Comparison of ENCODE assay signal across 9 cellular contexts in the genomic region with DNA sequence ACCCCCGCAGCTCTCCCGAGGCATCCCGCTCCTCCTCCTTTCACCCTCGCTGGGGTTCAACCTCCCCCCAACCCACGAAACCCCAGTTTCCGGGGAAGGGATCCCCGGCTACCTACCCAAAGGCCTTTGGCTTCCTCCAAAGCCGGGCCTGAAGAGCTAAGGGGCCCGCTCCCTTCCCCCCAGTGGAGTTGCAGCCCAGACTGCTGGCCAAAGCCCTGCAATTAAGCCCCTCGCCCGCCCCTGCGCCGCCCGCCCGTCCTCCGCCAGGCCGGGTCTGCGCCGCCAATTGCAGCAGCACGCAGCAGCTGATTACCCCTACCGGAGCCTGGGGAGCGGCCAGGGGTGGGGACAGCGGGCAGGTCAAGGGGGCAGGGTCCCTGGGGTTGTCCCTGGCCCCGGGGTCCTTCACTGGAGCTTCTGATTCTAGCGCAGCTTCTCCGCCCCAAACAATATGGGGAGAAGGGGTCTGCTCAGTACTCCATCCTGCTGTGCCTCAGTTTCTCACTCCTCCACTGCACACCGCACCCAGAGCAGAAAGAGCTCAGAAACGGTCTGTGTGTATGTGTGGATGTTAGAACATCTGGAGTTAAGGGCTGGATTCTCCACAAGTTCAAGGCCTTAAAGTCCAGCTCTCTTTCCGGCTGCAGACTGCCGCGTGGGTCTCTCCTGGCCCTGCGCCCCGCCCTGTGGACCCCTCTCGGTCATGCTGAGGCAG. TPM values are rescaled to one million over a fixed set of nuclear protein-coding genes. Genes with fewer than 3 reads are reported as not detected.
DNase-seq lines count a peak whose midpoint lies in the region; ATAC-seq, FAIRE-seq and TF ChIP-seq lines count a peak whose summit lies in the region.
"Had no signal": no experiment of that assay in that cellular context is flagged by ENCODE, and none has a peak within 500 bp of the region (broad histone marks: within the 10 kb centered on the region; RNA-seq: fewer than 3 reads in every experiment).

No MANE protein-coding gene starts in this region.

- ATAC-seq in HG03520 (IDR thresholded peaks at IDR 0.05; ENCODE audit: unreplicated experiment): peak; percentile 3

- H3K4me3 ChIP-seq in astrocyte (ENCODE audit: insufficient read depth, low read depth, low read length) (no peak overlapping the region), foreskin fibroblast (ENCODE audit: low read depth in 1 of 2, low read length in 2 of 2) (no peak overlapping the region), colonic mucosa (no peak overlapping the region)

- H3K4me3 Mint-ChIP-seq in astrocyte (ENCODE audit: unreplicated experiment) (peak overlapping the region; percentile 51), nephron (peak overlapping the region in 2 of 3 experiments; percentile 29 to 55)

- H3K9me3 ChIP-seq in astrocyte (ENCODE audit: insufficient read depth, low read depth, low read length) (no peaks in the 10 kb centered on the region), colonic mucosa (no peaks in the 10 kb centered on the region)

- intact Hi-C loops in colonic mucosa (cut with DNase I): loop anchor here (2.0 kb wide), 1 partner anchor 21 kb away; no protein-coding TSS in a partner anchor

- TF ChIP-seq POLR2A in GM12891 (IDR thresholded peaks at IDR 0.05; ENCODE audit: low read depth, low read length): no peak

- no peak for TF ChIP-seq CTCF in astrocyte (IDR thresholded peaks at IDR 0.05; ENCODE audit: insufficient read depth, low read depth, low read length)
- no peak for TF ChIP-seq CTCF in nephron (IDR thresholded peaks at IDR 0.05; ENCODE audit: unreplicated experiment in 3 of 3)
- TF ChIP-seq CTCF in foreskin fibroblast (IDR thresholded peaks at IDR 0.05; ENCODE audit: low read depth, low read length): no peak
- no peak for TF ChIP-seq CTCF in colonic mucosa (IDR thresholded peaks at IDR 0.05)
- no peak for TF ChIP-seq CTCF in GM10266 (IDR thresholded peaks at IDR 0.05; ENCODE audit: control insufficient read depth, insufficient read depth, low read depth, missing control alignments)

- H3K9me3 Mint-ChIP-seq in astrocyte (ENCODE audit: unreplicated experiment): peaks cover 8% of the 10 kb centered on the region
- peaks cover 8% of the 10 kb centered on the region for H3K9me3 Mint-ChIP-seq in nephron

- H3K79me2 ChIP-seq in astrocyte (ENCODE audit: insufficient read depth, low read length): no peaks in the 10 kb centered on the region

- H3K36me3 ChIP-seq in astrocyte (ENCODE audit: insufficient read depth, low read length) (no peaks in the 10 kb centered on the region), colonic mucosa (no peaks in the 10 kb centered on the region)

- no peak overlapping the region for H3K27ac ChIP-seq in astrocyte (ENCODE audit: low read depth, low read length)
- no peak overlapping the region for H3K27ac ChIP-seq in colonic mucosa

- H3K4me1 ChIP-seq in astrocyte (ENCODE audit: insufficient read depth, low read length) (peaks cover 25% of the 10 kb centered on the region), colonic mucosa (peaks cover 18% of the 10 kb centered on the region)

- DNase-seq in GM12891 (ENCODE audit: insufficient read length, low spot score): peak; percentile 44
- DNase-seq in astrocyte (ENCODE audit: low read depth): no peak
- no peak for DNase-seq in foreskin fibroblast
- DNase-seq in NCI-H1436 treated with DMSO at 0.1 percent for 48 hours (lab: John Stamatoyannopoulos, UW): no peak
- no peak for DNase-seq in colonic mucosa
- DNase-seq in GM10266 (ENCODE audit: extremely low spot score): no peak

- H2AFZ ChIP-seq in astrocyte (ENCODE audit: low read depth, low read length): no peak overlapping the region

- H3K4me1 Mint-ChIP-seq in astrocyte (ENCODE audit: low read depth, unreplicated experiment) (peaks cover 25% of the 10 kb centered on the region), nephron (peaks cover 39% of the 10 kb centered on the region)

- H3K36me3 Mint-ChIP-seq in astrocyte (ENCODE audit: low read depth, unreplicated experiment): no peaks in the 10 kb centered on the region
- no peaks in the 10 kb centered on the region for H3K36me3 Mint-ChIP-seq in nephron (ENCODE audit: low read depth)

- H3K27ac Mint-ChIP-seq in astrocyte (ENCODE audit: unreplicated experiment) (no peak overlapping the region), nephron (no peak overlapping the region)

- peaks cover 63% of the 10 kb centered on the region for H3K27me3 Mint-ChIP-seq in astrocyte (ENCODE audit: low read depth, unreplicated experiment)
- H3K27me3 Mint-ChIP-seq in nephron (ENCODE audit: low read depth): peaks cover 97% of the 10 kb centered on the region

- FAIRE-seq in GM12891 (lab: Jason Lieb, UNC) (peak; percentile 59), astrocyte (lab: Jason Lieb, UNC) (no peak)

- H3K9ac ChIP-seq in astrocyte (ENCODE audit: low read length): no peak overlapping the region
- H3K9ac ChIP-seq in colonic mucosa (ENCODE audit: low read depth in 2 of 2, low read length in 2 of 2): peak overlapping the region in 1 of 2 donors; percentile 19

- peaks cover 81% of the 10 kb centered on the region for H3K27me3 ChIP-seq in astrocyte (ENCODE audit: insufficient read depth, low read length)
- H3K27me3 ChIP-seq in colonic mucosa: peaks cover 48% of the 10 kb centered on the region

- H3K4me2 ChIP-seq in astrocyte (ENCODE audit: low read length): peak overlapping the region; percentile 81

- H4K20me1 ChIP-seq in astrocyte (ENCODE audit: insufficient read depth, low read length): no peaks in the 10 kb centered on the region

TF ChIP-seq in GM12891, 5 proteins besides CTCF, POLR2A, EP300 and RAD21:
- TF ChIP-seq PAX5 (IDR thresholded peaks at IDR 0.05; ENCODE audit: insufficient read depth, low read length, severe bottlenecking): no peak
- no peak for TF ChIP-seq POU2F2 (IDR thresholded peaks at IDR 0.05; ENCODE audit: low read depth, low read length)
- TF ChIP-seq TAF1 (IDR thresholded peaks at IDR 0.05; ENCODE audit: low read depth, low read length): no peak
- no peak for TF ChIP-seq SPI1 (IDR thresholded peaks at IDR 0.05; ENCODE audit: low read depth, low read length)
- TF ChIP-seq POLR2AphosphoS5 (IDR thresholded peaks at IDR 0.05; ENCODE audit: low read depth, low read length): no peak

RNA-seq across cellular contexts. Expression of a gene that starts 16.9 kb away (rescaled TPM):
- 34.4 TPM for polyA plus RNA-seq in GM12891 (2012; ENCODE audit: low read depth, missing spikeins)
- total RNA-seq in astrocyte (0.91 and 2.5 TPM in 2 replicates), colonic mucosa (under 1 TPM; 0.44 to 0.61 TPM)
- total RNA-seq: subcutaneous adipose tissue had no signal

RNA-seq across cellular contexts. Expression of a gene that starts 37.9 kb away (rescaled TPM):
- not detected for polyA plus RNA-seq in GM12891 (2012; ENCODE audit: low read depth, missing spikeins)
- total RNA-seq in astrocyte: 1.3 and 2.6 TPM in 2 replicates
- under 1 TPM; 0.25 to 0.37 TPM for total RNA-seq in colonic mucosa
